15 cellular contexts compared by ENCODE assay signal in the genomic region with DNA sequence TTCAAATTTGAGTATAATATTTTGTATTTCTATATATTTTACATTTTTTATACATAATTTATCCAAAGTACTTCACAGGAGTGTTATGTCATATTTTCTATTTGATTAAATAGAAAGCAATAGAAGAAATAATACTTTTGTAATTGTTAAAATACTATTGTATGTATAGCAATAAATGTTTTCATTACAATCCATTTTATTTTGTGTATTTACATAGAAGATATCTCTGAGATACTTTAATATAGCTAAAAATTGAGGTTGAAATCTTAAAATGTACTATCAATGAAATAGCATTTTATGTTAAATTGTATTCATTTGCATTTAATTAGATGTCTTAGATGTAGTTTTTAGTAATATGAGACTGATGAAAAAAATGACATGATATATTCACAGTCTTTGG.
DNase-seq lines count a peak whose midpoint lies in the region; ATAC-seq and TF ChIP-seq lines count a peak whose summit lies in the region.
"Had no signal": no experiment of that assay in that cellular context is flagged by ENCODE, and none has a peak within 500 bp of the region (broad histone marks: within the 10 kb centered on the region; RNA-seq: fewer than 3 reads in every experiment).

No MANE protein-coding gene starts in this region.

- intact Hi-C loops in stomach (cut with DNase I; ENCODE audit: low total_unique reads), result no loop called here

- H3K9ac ChIP-seq in BLaER1 treated with 17β-estradiol and CSF1 and Interleukin-3, amounts not matched to agents 10 nM and 100 nM, result no peak overlapping the region

- no peak overlapping the region for H3K4me3 Mint-ChIP-seq in neural crest cell
- H3K4me3 Mint-ChIP-seq: CD8-positive, alpha-beta T cell; GM23338 had no signal

- H3K4me3 ChIP-seq in BLaER1 treated with 17β-estradiol and CSF1 and Interleukin-3, amounts not matched to agents 10 nM and 100 nM, result peak overlapping the region in 1 of 10 experiments; percentile 21; a peak in 1 of 20 replicates
- no peak overlapping the region for H3K4me3 ChIP-seq in stomach
- H3K4me3 ChIP-seq: GM23338 had no signal

- TF ChIP-seq CTCF in VCaP (conservative IDR thresholded peaks at IDR 0.05) (no peak), neural crest cell (conservative IDR thresholded peaks at IDR 0.05) (no peak), stomach (IDR thresholded peaks at IDR 0.05) (no peak)

- H3K4me1 Mint-ChIP-seq in neural crest cell, result peaks cover 13% of the 10 kb centered on the region

- H3K36me3 Mint-ChIP-seq in neural crest cell (ENCODE audit: low read depth), result peaks cover 2% of the 10 kb centered on the region
- H3K36me3 Mint-ChIP-seq: CD8-positive, alpha-beta T cell had no signal

- H3K9me3 Mint-ChIP-seq in neural crest cell, result no peaks in the 10 kb centered on the region
- H3K9me3 Mint-ChIP-seq: GM23338 had no signal

- TF ChIP-seq EP300 in stomach (IDR thresholded peaks at IDR 0.05), result no peak

- H3K9me3 ChIP-seq in BLaER1 treated with 17β-estradiol and CSF1 and Interleukin-3, amounts not matched to agents 10 nM and 100 nM (replicated peaks in 1 of 11), result peaks cover 0 to 23% (median 11%) of the 10 kb centered on the region in 11 experiments; a peak in 16 of 22 replicates
- H3K9me3 ChIP-seq in stomach, result peaks cover 0 to 5% (median 0%) of the 10 kb centered on the region in 4 donors

- peak overlapping the region in 8 of 11 experiments; percentile 19 to 76 (median 60); a peak in 9 of 22 replicates for H3K4me2 ChIP-seq in BLaER1 treated with 17β-estradiol and CSF1 and Interleukin-3, amounts not matched to agents 10 nM and 100 nM
- H3K4me2 ChIP-seq: GM23338 had no signal

- peak overlapping the region; percentile 29 for H3K27ac Mint-ChIP-seq in neural crest cell (ENCODE audit: unreplicated experiment)
- H3K27ac Mint-ChIP-seq: CD8-positive, alpha-beta T cell; GM23338 had no signal

- peak overlapping the region in 6 of 11 experiments; percentile 27 to 64 (median 59); a peak in 9 of 22 replicates for H3K27ac ChIP-seq in BLaER1 treated with 17β-estradiol and CSF1 and Interleukin-3, amounts not matched to agents 10 nM and 100 nM
- peak overlapping the region; percentile 25; the same call in 1 of the 2 replicates for H3K27ac ChIP-seq in VCaP
- no peak overlapping the region for H3K27ac ChIP-seq in stomach
- H3K27ac ChIP-seq: HL-60 had no signal

- no peak for ATAC-seq in HG03159 (IDR thresholded peaks at IDR 0.05; ENCODE audit: unreplicated experiment)
- ATAC-seq: CD8-positive, alpha-beta T cell had no signal

- TF ChIP-seq POLR2A in stomach (IDR thresholded peaks at IDR 0.05), result no peak

- DNase-seq in neural crest cell (ENCODE audit: low read depth, low spot score), result no peak
- DNase-seq in NCI-H2196 treated with DMSO at 0.1 percent for 48 hours (lab: John Stamatoyannopoulos, UW; ENCODE audit: unreplicated experiment), result no peak
- DNase-seq in stomach, result no peak
- DNase-seq in DMS153 treated with DMSO at 0.1 percent for 48 hours (lab: John Stamatoyannopoulos, UW; ENCODE audit: unreplicated experiment), result no peak
- DNase-seq: ACHN; Calu3; CD8-positive, alpha-beta T cell; DMS53; DND-41; HCEC 1CT had no signal

- no peaks in the 10 kb centered on the region for H3K27me3 Mint-ChIP-seq in neural crest cell (ENCODE audit: low read depth)

- peaks cover 6 to 22% (median 12%) of the 10 kb centered on the region in 10 experiments for H3K4me1 ChIP-seq in BLaER1 treated with 17β-estradiol and CSF1 and Interleukin-3, amounts not matched to agents 10 nM and 100 nM
- H3K4me1 ChIP-seq in stomach, result no peaks in the 10 kb centered on the region

- H3K36me3 ChIP-seq in BLaER1 treated with 17β-estradiol and CSF1 and Interleukin-3, amounts not matched to agents 10 nM and 100 nM, result no peaks in the 10 kb centered on the region
- no peaks in the 10 kb centered on the region for H3K36me3 ChIP-seq in stomach

- H4K20me1 ChIP-seq in BLaER1 treated with 17β-estradiol and CSF1 and Interleukin-3, amounts not matched to agents 10 nM and 100 nM, result no peaks in the 10 kb centered on the region

- H3K27me3 ChIP-seq in BLaER1 treated with 17β-estradiol and CSF1 and Interleukin-3, amounts not matched to agents 10 nM and 100 nM, result no peaks in the 10 kb centered on the region
- no peaks in the 10 kb centered on the region for H3K27me3 ChIP-seq in stomach

Comparison
In these comparisons a context has a peak if more than half of its experiments do, and no peak if none do; other contexts are left out.
1. H3K27ac ChIP-seq: peak in BLaER1 treated with 17β-estradiol and CSF1 and Interleukin-3, amounts not matched to agents 10 nM and 100 nM (6 of 11) and VCaP (single experiment); none in stomach (0 of 5).